Comparison of ENCODE assay signal across 9 cellular contexts in the genomic region with DNA sequence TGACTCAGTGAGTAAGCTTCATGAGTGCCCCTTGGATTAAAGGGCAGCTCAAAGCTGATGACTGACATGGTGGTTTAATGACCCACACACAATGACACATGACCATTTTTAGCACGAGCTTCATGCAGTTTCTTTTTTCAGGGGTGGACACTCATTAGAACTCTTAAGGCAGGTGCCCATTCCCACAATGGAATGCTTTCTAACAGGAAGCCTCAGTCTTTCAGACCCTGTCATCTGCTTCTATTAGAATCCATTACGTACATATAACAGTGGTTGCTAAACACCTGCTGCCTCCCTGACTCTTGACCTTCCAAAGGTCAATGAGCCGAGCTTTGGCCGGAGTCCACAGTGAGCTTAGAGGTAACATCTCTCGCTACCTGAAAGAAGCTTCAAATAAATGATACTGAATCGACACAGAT. TPM values are rescaled to one million over a fixed set of nuclear protein-coding genes. Genes with fewer than 3 reads are reported as not detected.
A peak's percentile ranks its signal among the peaks of the same experiment; 100 is the strongest.
DNase-seq lines count a peak whose midpoint lies in the region; ATAC-seq and TF ChIP-seq lines count a peak whose summit lies in the region.
"Had no signal": no experiment of that assay in that cellular context is flagged by ENCODE, and none has a peak within 500 bp of the region (broad histone marks: within the 10 kb centered on the region; RNA-seq: fewer than 3 reads in every experiment).

No MANE protein-coding gene starts in this region.

- H3K27me3 ChIP-seq in SK-N-SH (ENCODE audit: insufficient read depth) (no peaks in the 10 kb centered on the region), mammary epithelial cell (ENCODE audit: insufficient read depth, low read length) (no peaks in the 10 kb centered on the region), upper lobe of right lung (no peaks in the 10 kb centered on the region)

- no peaks in the 10 kb centered on the region for H3K27me3 Mint-ChIP-seq in stimulated activated naive CD8-positive, alpha-beta T cell treated with anti-CD3 and anti-CD28 coated beads, Interleukin-15, amount 100 ng/mL, for 72 hours

- H3K27ac ChIP-seq in SK-N-SH (ENCODE audit: low read depth in 2 of 2, low read length in 1 of 2) (peak overlapping the region; percentile 93 to 95; a peak in 3 of 4 replicates), mammary epithelial cell (ENCODE audit: insufficient read depth, low read depth, low read length) (peak overlapping the region; percentile 90), upper lobe of right lung (peak overlapping the region; percentile 73)

- H3K9me3 ChIP-seq in SK-N-SH (no peaks in the 10 kb centered on the region), mammary epithelial cell (replicated peaks; ENCODE audit: insufficient read depth, low read length) (peaks cover 3% of the 10 kb centered on the region), upper lobe of right lung (no peaks in the 10 kb centered on the region)

- CTCF ChIA-PET in SK-N-SH (lab: Yijun Ruan, JAX): interaction anchor here (0.7 to 8.1 kb wide), 10 partner anchors 10 to 283 kb away, joined by 3 to 104 read pairs (median 8); a partner anchor contains a TSS
- CTCF ChIA-PET in mammary epithelial cell (lab: Charles Lee; ENCODE audit: low non-redundant PET): no interaction called here

- TF ChIP-seq CTCF in SK-N-SH (IDR thresholded peaks at IDR 0.05) (no peak), mammary epithelial cell (conservative IDR thresholded peaks at IDR 0.05 in 1 of 2, IDR thresholded peaks at IDR 0.05 in 1 of 2; ENCODE audit: extremely low read depth in 1 of 2, insufficient read depth in 1 of 2, low read depth in 1 of 2, low read length in 2 of 2) (no peak), upper lobe of right lung (IDR thresholded peaks at IDR 0.05) (no peak)

- H3K4me1 ChIP-seq in SK-N-SH (ENCODE audit: control insufficient read depth in 1 of 2, insufficient read depth in 2 of 2, low read depth in 1 of 2, low read length in 1 of 2) (peaks cover 9 to 22% of the 10 kb centered on the region in 2 experiments; a peak in 3 of 4 replicates), mammary epithelial cell (ENCODE audit: insufficient read depth, low read length) (peaks cover 34% of the 10 kb centered on the region), upper lobe of right lung (peaks cover 25% of the 10 kb centered on the region)

- H3K9me3 Mint-ChIP-seq in stimulated activated naive CD8-positive, alpha-beta T cell treated with anti-CD3 and anti-CD28 coated beads, Interleukin-15, amount 100 ng/mL, for 72 hours: no peaks in the 10 kb centered on the region

- dilution Hi-C loops in mammary epithelial cell (cut with HindIII; ENCODE audit: low sequenced_read_pairs): no loop called here

- H3K4me1 Mint-ChIP-seq in stimulated activated naive CD8-positive, alpha-beta T cell treated with anti-CD3 and anti-CD28 coated beads, Interleukin-15, amount 100 ng/mL, for 72 hours: no peaks in the 10 kb centered on the region

- H2AFZ ChIP-seq in SK-N-SH (ENCODE audit: low read depth) (no peak overlapping the region), mammary epithelial cell (ENCODE audit: low read depth, low read length) (no peak overlapping the region)

- H3K9ac ChIP-seq in SK-N-SH (no peak overlapping the region), mammary epithelial cell (ENCODE audit: insufficient read depth, low read length) (no peak overlapping the region)

- no peaks in the 10 kb centered on the region for H3K9me2 ChIP-seq in SK-N-SH

- H3K4me2 ChIP-seq in SK-N-SH (peak overlapping the region; percentile 73; the same call in 1 of the 2 replicates), mammary epithelial cell (ENCODE audit: insufficient read depth, low read depth, low read length) (no peak overlapping the region)

- ATAC-seq in SK-N-SH treated with all-trans-retinoic acid at 6 μM for 48 hours (no peak), upper lobe of right lung (no peak), GM18502 (IDR thresholded peaks at IDR 0.05; ENCODE audit: poor library complexity, unreplicated experiment) (no peak)
- no peak for ATAC-seq in stimulated activated naive CD8-positive, alpha-beta T cell treated with anti-CD3 and anti-CD28 coated beads, Interleukin-15, amount 100 ng/mL, for 72 hours

- H3K4me3 Mint-ChIP-seq in stimulated activated naive CD8-positive, alpha-beta T cell treated with anti-CD3 and anti-CD28 coated beads, Interleukin-15, amount 100 ng/mL, for 72 hours: no peak overlapping the region

- H3K4me3 ChIP-seq in SK-N-SH (ENCODE audit: low read depth in 2 of 2, low read length in 1 of 2): no peak overlapping the region
- no peak overlapping the region for H3K4me3 ChIP-seq in mammary epithelial cell (replicated peaks in 1 of 3; ENCODE audit: insufficient read depth in 1 of 3, low read depth in 2 of 3, low read length in 3 of 3)
- H3K4me3 ChIP-seq in upper lobe of right lung: no peak overlapping the region

- H3K27ac Mint-ChIP-seq in stimulated activated naive CD8-positive, alpha-beta T cell treated with anti-CD3 and anti-CD28 coated beads, Interleukin-15, amount 100 ng/mL, for 72 hours: no peak overlapping the region

- POLR2A ChIA-PET in SK-N-SH (lab: Yijun Ruan, JAX): interaction anchor here (1.4 kb wide), 1 partner anchor 67 kb away, joined by 5 read pairs; no protein-coding TSS in a partner anchor

- no peak for TF ChIP-seq EP300 in SK-N-SH (IDR thresholded peaks at IDR 0.05; ENCODE audit: borderline replicate concordance in 1 of 2, low read depth in 1 of 2, low read length in 1 of 2)

- no TSS peak for BruUV-seq in mammary epithelial cell (replicated peaks; lab: Mats Ljungman, UMichigan)

- H3F3A ChIP-seq in SK-N-SH (replicated peaks; ENCODE audit: insufficient read depth): peaks cover 24% of the 10 kb centered on the region

- TF ChIP-seq RAD21 in SK-N-SH (IDR thresholded peaks at IDR 0.05; ENCODE audit: low read length): no peak

- intact Hi-C loops in mammary epithelial cell (cut with micrococcal nuclease) (loop anchor here (1.0 to 5.0 kb wide), 3 partner anchors 48 to 283 kb away; a partner anchor contains a TSS), upper lobe of right lung (cut with DNase I) (loop anchor here (10.0 kb wide), 1 partner anchor 65 kb away; no protein-coding TSS in a partner anchor)

- in situ Hi-C loops in mammary epithelial cell (cut with MboI; ENCODE audit: low sequenced_read_pairs in 2 of 2): loop anchor here (5.0 kb wide), 2 partner anchors 63 to 68 kb away; no protein-coding TSS in a partner anchor

- H4K20me1 ChIP-seq in SK-N-SH (ENCODE audit: insufficient read depth) (no peaks in the 10 kb centered on the region), mammary epithelial cell (ENCODE audit: insufficient read depth, low read length) (no peaks in the 10 kb centered on the region)

- no peaks in the 10 kb centered on the region for H3K79me2 ChIP-seq in SK-N-SH (ENCODE audit: insufficient read depth)
- no peaks in the 10 kb centered on the region for H3K79me2 ChIP-seq in mammary epithelial cell (ENCODE audit: insufficient read depth, low read length)

- no peak for DNase-seq in SK-N-SH
- DNase-seq in mammary epithelial cell: peak; percentile 46
- peak; percentile 24 for DNase-seq in medulla oblongata (ENCODE audit: extremely low spot score)
- DNase-seq in upper lobe of right lung: no peak
- DNase-seq in stimulated activated naive CD8-positive, alpha-beta T cell treated with anti-CD3 and anti-CD28 coated beads, Interleukin-15, amount 100 ng/mL, for 72 hours: no peak
- no peak for DNase-seq in HPDE6-E6E7 (ENCODE audit: extremely low spot score)
- DNase-seq: hippocampal formation had no signal

- no peaks in the 10 kb centered on the region for H3K36me3 ChIP-seq in SK-N-SH (replicated peaks in 1 of 2; ENCODE audit: control insufficient read depth in 1 of 2, insufficient read depth in 2 of 2, low read length in 1 of 2)
- H3K36me3 ChIP-seq in mammary epithelial cell (ENCODE audit: insufficient read depth, low read length): no peaks in the 10 kb centered on the region
- H3K36me3 ChIP-seq in upper lobe of right lung: no peaks in the 10 kb centered on the region

- WGBS in SK-N-SH (ENCODE audit: low lambda C conversion rate): 78% methylated on average over 5 of the region's 6 CpGs
- 77% methylated on average over 6 of the region's 6 CpGs for WGBS in mammary epithelial cell (ENCODE audit: low coverage, missing lambda C conversion rate)

TF ChIP-seq in SK-N-SH, 30 proteins besides CTCF, POLR2A, EP300 and RAD21:
- no peak for TF ChIP-seq MEF2A (IDR thresholded peaks at IDR 0.05; ENCODE audit: borderline replicate concordance, low read depth)
- 0 out of 2 replicates have a peak, but pooled peaks have one; percentile 3 for TF ChIP-seq NFIC (IDR thresholded peaks at IDR 0.05; ENCODE audit: borderline replicate concordance)

TF ChIP-seq in SK-N-SH treated with all-trans-retinoic acid at 6 μM for 48 hours, 23 proteins besides CTCF, POLR2A, EP300 and RAD21 (continues in another document):
- no peak for TF ChIP-seq CSDC2 (CRISPR knock-in tag; IDR thresholded peaks at IDR 0.05)
- TF ChIP-seq OSR1 (CRISPR knock-in tag; IDR thresholded peaks at IDR 0.05): no peak
- TF ChIP-seq TOX (CRISPR knock-in tag; IDR thresholded peaks at IDR 0.05; ENCODE audit: borderline replicate concordance): no peak

RNA-seq across cellular contexts. Expression of a gene that starts 27.4 kb away (rescaled TPM):
- polyA plus RNA-seq in SK-N-SH (2012; rRNA removed): 0.70 and 0.71 TPM in 2 replicates
- 0.66 and 0.79 TPM in 2 replicates for polyA plus RNA-seq in SK-N-SH (2012; cell fraction: cytosol; rRNA removed)
- 0.42 and 1.1 TPM in 2 replicates for polyA plus RNA-seq in SK-N-SH (2012; cell fraction: nucleus; rRNA removed)
- total RNA-seq in mammary epithelial cell: 1 to 10 TPM in 1 of 2 donors, under 1 TPM in 1; 0.67 to 2.6 TPM
- polyA plus RNA-seq in mammary epithelial cell: 0.69 TPM
- polyA minus RNA-seq in mammary epithelial cell: not detected
- total RNA-seq in upper lobe of right lung: 0.67 TPM

RNA-seq across cellular contexts. Expression of a gene that starts 47.3 kb away (rescaled TPM):
- 6.2 and 6.7 TPM in 2 replicates for polyA plus RNA-seq in SK-N-SH (2012; rRNA removed)
- polyA plus RNA-seq in SK-N-SH (2012; cell fraction: cytosol; rRNA removed): 8.3 and 9.4 TPM in 2 replicates
- 2.1 and 3.2 TPM in 2 replicates for polyA plus RNA-seq in SK-N-SH (2012; cell fraction: nucleus; rRNA removed)
- total RNA-seq in mammary epithelial cell: 10 to 100 TPM; 56.7 to 59.4 TPM
- polyA plus RNA-seq in mammary epithelial cell: 37.8 TPM
- 103 TPM for polyA minus RNA-seq in mammary epithelial cell
- 17.2 TPM for total RNA-seq in upper lobe of right lung

Comparison
In these comparisons a context has a peak if more than half of its experiments do, and no peak if none do; other contexts are left out.
1. DNase-seq: peak in mammary epithelial cell (single experiment) and medulla oblongata (single experiment); none in SK-N-SH (single experiment), upper lobe of right lung (single experiment), stimulated activated naive CD8-positive, alpha-beta T cell treated with anti-CD3 and anti-CD28 coated beads, Interleukin-15, amount 100 ng/mL, for 72 hours (0 of 2) and HPDE6-E6E7 (single experiment).
2. Peak in every context shown above with its lines, with median percentiles within 50 percentile points of each other: H3K27ac ChIP-seq.